33 cellular contexts compared by ENCODE assay signal in genomic region chr15:87429754-87430153, GRCh38.
"Had no signal": no experiment of that assay in that cellular context is flagged by ENCODE, and none has a peak within 500 bp of the region (broad histone marks: within the 10 kb centered on the region; RNA-seq: fewer than 3 reads in every experiment).

No MANE protein-coding gene starts in this region.

- H3K4me1 ChIP-seq: adrenal gland, ascending aorta, body of pancreas, breast epithelium had no signal

- FAIRE-seq: astrocyte, bronchial epithelial cell had no signal

- DNase-seq: activated effector memory CD4-positive, alpha-beta T cell treated with anti-CD3 and anti-CD28 coated beads, Interleukin-2, amount 50 U/mL, for 16 hours; activated effector memory CD4-positive, alpha-beta T cell treated with Interleukin-2 at 50 U/mL for 16 hours; activated gamma-delta T cell; activated gamma-delta T cell treated with Interleukin-2 at 50 U/mL for 16 hours; activated naive CD4-positive, alpha-beta T cell; activated naive CD4-positive, alpha-beta T cell treated with anti-CD3 and anti-CD28 coated beads for 36 hours; activated naive CD4-positive, alpha-beta T cell treated with anti-CD3 and anti-CD28 coated beads, Interleukin-2, amount 10 ng/mL, durations not matched to agents 7 days and 5 days; activated naive CD4-positive, alpha-beta T cell treated with anti-CD3 and anti-CD28 coated beads, Interleukin-2, amount 50 U/mL, for 16 hours; activated naive CD4-positive, alpha-beta T cell treated with Interleukin-2 at 50 U/mL for 16 hours; activated naive CD8-positive, alpha-beta T cell treated with anti-CD3 and anti-CD28 coated beads for 36 hours; activated naive CD8-positive, alpha-beta T cell treated with anti-CD3 and anti-CD28 coated beads, Interleukin-2, amount 10 ng/mL, durations not matched to agents 7 days and 5 days; activated naive CD8-positive, alpha-beta T cell treated with anti-CD3 and anti-CD28 coated beads, Interleukin-2, amount 50 U/mL, for 24 hours; activated T-cell treated with anti-CD3 and anti-CD28 coated beads, Interleukin-2, amount 50 U/mL, for 24 hours; activated T-cell treated with anti-CD3 and anti-CD28 coated beads, Interleukin-2, amount 50 U/mL, for 4 hours; activated T-cell treated with anti-CD3 and anti-CD28 coated beads, Interleukin-2, amount 50 U/mL, for 48 hours; activated T-cell treated with anti-CD3 and anti-CD28 coated beads, Interleukin-2, amount 50 U/mL, for 72 hours; adrenal gland; amniotic stem cell; amygdala; anterior cingulate cortex; aorta; body of pancreas; brain microvascular endothelial cell; caudate nucleus; central memory CD4-positive, alpha-beta T cell; cerebellar nuclear complex had no signal

- H3K27ac ChIP-seq: adrenal gland, ascending aorta, body of pancreas, brain microvascular endothelial cell, breast epithelium, cardiac muscle cell had no signal

- H3K4me3 ChIP-seq: adrenal gland, ascending aorta, body of pancreas, breast epithelium, cardiac muscle cell had no signal

- H3K9me3 ChIP-seq: adrenal gland, ascending aorta, body of pancreas, breast epithelium had no signal

- H3K27me3 ChIP-seq: adrenal gland, ascending aorta, body of pancreas, brain microvascular endothelial cell, breast epithelium, cardiac muscle cell had no signal

- H3K36me3 ChIP-seq: adrenal gland, ascending aorta, brain microvascular endothelial cell, breast epithelium, cardiac muscle cell had no signal

- ATAC-seq: activated naive CD4-positive, alpha-beta T cell treated with anti-CD3 and anti-CD28 coated beads, Interleukin-2, amount 50 U/mL, for 72 hours; activated naive CD8-positive, alpha-beta T cell treated with anti-CD3 and anti-CD28 coated beads, Interleukin-2, amount 50 U/mL, for 24 hours; activated T-cell treated with anti-CD3 and anti-CD28 coated beads, Interleukin-2, amount 50 U/mL, for 4 hours; activated T-cell treated with anti-CD3 and anti-CD28 coated beads, Interleukin-2, amount 50 U/mL, for 72 hours; activated T-helper 17 cell treated with anti-CD3 and anti-CD28 coated beads, Interleukin-2, amount 50 U/mL, for 72 hours; body of pancreas had no signal
